In the genomic region with DNA sequence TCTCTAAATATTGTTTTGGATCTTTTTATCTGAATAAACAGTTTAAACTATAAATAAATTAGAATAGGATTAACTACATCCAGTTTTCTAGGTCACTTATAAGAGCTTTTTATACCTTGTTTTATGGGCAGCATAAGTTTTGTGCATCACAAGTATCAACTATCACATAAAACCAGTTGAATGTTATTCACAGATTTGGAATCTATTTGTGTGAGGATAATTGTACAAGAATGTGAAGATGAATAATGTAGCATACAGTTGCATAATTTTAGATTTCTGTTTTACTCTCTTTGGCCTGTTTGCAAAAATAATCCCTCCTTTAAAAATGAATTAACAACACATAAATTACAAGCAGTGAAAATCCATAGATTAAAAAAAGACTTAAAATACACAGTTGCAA, we compare ENCODE assay signal across 18 cellular contexts.
"Had no signal": no experiment of that assay in that cellular context is flagged by ENCODE, and none has a peak within 500 bp of the region (broad histone marks: within the 10 kb centered on the region; RNA-seq: fewer than 3 reads in every experiment).

No MANE protein-coding gene starts in this region.

- H3K4me3 ChIP-seq: adrenal gland, body of pancreas, mucosa of descending colon, right atrium auricular region, smooth muscle cell, tibial artery, uterus had no signal

- H3K36me3 ChIP-seq: right atrium auricular region, uterus had no signal

- H3K27ac ChIP-seq: adrenal gland, body of pancreas, neutrophil, right atrium auricular region, tibial artery, uterus had no signal

- H3K4me3 Mint-ChIP-seq: activated B cell treated with CpG ODN at 0.5 μM for 24 hours; activated CD4-positive, alpha-beta T cell treated with anti-CD3 and anti-CD28 coated beads, Interleukin-2, amount 10 ng/mL, durations not matched to agents 7 days and 5 days; activated naive CD4-positive, alpha-beta T cell treated with anti-CD3 and anti-CD28 coated beads, Interleukin-2, amount 10 ng/mL, durations not matched to agents 7 days and 5 days; naive thymus-derived CD8-positive, alpha-beta T cell; T-helper 17 cell had no signal

- H3K27me3 Mint-ChIP-seq: activated B cell treated with CpG ODN at 0.5 μM for 24 hours; activated CD4-positive, alpha-beta T cell treated with anti-CD3 and anti-CD28 coated beads, Interleukin-2, amount 10 ng/mL, durations not matched to agents 7 days and 5 days; activated naive CD4-positive, alpha-beta T cell treated with anti-CD3 and anti-CD28 coated beads, Interleukin-2, amount 10 ng/mL, durations not matched to agents 7 days and 5 days; naive thymus-derived CD8-positive, alpha-beta T cell; T-helper 17 cell had no signal

- H3K9me3 Mint-ChIP-seq: activated B cell treated with CpG ODN at 0.5 μM for 24 hours; activated CD4-positive, alpha-beta T cell treated with anti-CD3 and anti-CD28 coated beads, Interleukin-2, amount 10 ng/mL, durations not matched to agents 7 days and 5 days; activated naive CD4-positive, alpha-beta T cell treated with anti-CD3 and anti-CD28 coated beads, Interleukin-2, amount 10 ng/mL, durations not matched to agents 7 days and 5 days; activated T-helper 2 cell treated with anti-CD3 and anti-CD28 coated beads, Interferon-gamma antibody, Interleukin-2, Interleukin-4, amounts not matched to agents 10 μg/mL and 5 μg/mL and 100 μg/mL, durations not matched to agents 14 hours and 24 hours and 36 hours; naive thymus-derived CD8-positive, alpha-beta T cell had no signal

- H3K27me3 ChIP-seq: adrenal gland, body of pancreas, neutrophil, right atrium auricular region, tibial artery, uterus had no signal

- H3K4me1 Mint-ChIP-seq: activated B cell treated with CpG ODN at 0.5 μM for 24 hours; activated CD4-positive, alpha-beta T cell treated with anti-CD3 and anti-CD28 coated beads, Interleukin-2, amount 10 ng/mL, durations not matched to agents 7 days and 5 days; activated naive CD4-positive, alpha-beta T cell treated with anti-CD3 and anti-CD28 coated beads, Interleukin-2, amount 10 ng/mL, durations not matched to agents 7 days and 5 days; naive thymus-derived CD8-positive, alpha-beta T cell had no signal

- H3K27ac Mint-ChIP-seq: activated B cell treated with CpG ODN at 0.5 μM for 24 hours; activated CD4-positive, alpha-beta T cell treated with anti-CD3 and anti-CD28 coated beads, Interleukin-2, amount 10 ng/mL, durations not matched to agents 7 days and 5 days; activated naive CD4-positive, alpha-beta T cell treated with anti-CD3 and anti-CD28 coated beads, Interleukin-2, amount 10 ng/mL, durations not matched to agents 7 days and 5 days; activated T-helper 2 cell treated with anti-CD3 and anti-CD28 coated beads, Interferon-gamma antibody, Interleukin-2, Interleukin-4, amounts not matched to agents 10 μg/mL and 5 μg/mL and 100 μg/mL, durations not matched to agents 14 hours and 24 hours and 36 hours; T-helper 17 cell had no signal

- H3K9me3 ChIP-seq: adrenal gland, body of pancreas, mucosa of descending colon, neutrophil, right atrium auricular region, tibial artery, uterus had no signal

- ATAC-seq: body of pancreas; mucosa of descending colon; naive thymus-derived CD8-positive, alpha-beta T cell; T-helper 17 cell had no signal

- H3K4me1 ChIP-seq: adrenal gland, body of pancreas, right atrium auricular region, tibial artery, uterus had no signal

- DNase-seq: activated B cell treated with CpG ODN at 0.5 μM for 24 hours; activated CD4-positive, alpha-beta T cell treated with anti-CD3 and anti-CD28 coated beads, Interleukin-2, amount 10 ng/mL, durations not matched to agents 7 days and 5 days; activated CD8-positive, alpha-beta memory T cell treated with anti-CD3 and anti-CD28 coated beads for 24 hours; activated naive CD4-positive, alpha-beta T cell treated with anti-CD3 and anti-CD28 coated beads, Interleukin-2, amount 10 ng/mL, durations not matched to agents 7 days and 5 days; activated T-cell treated with anti-CD3 and anti-CD28 coated beads for 4 hours; adrenal gland; body of pancreas; hypothalamus; mammary epithelial cell; mucosa of descending colon; naive thymus-derived CD8-positive, alpha-beta T cell; T-helper 17 cell; tibial artery; uterus had no signal
